Comparison of ENCODE assay signal across 1 cellular context in genomic region chr5:177611446-177612214, GRCh38.
TF ChIP-seq lines count a peak whose summit lies in the region.

No MANE protein-coding gene starts in this region.

TF ChIP-seq in PFSK-1, 5 proteins besides CTCF, POLR2A, EP300 and RAD21 (continued from another document):
- 0 out of 2 replicates have a peak, but pooled peaks have one; percentile 14 for TF ChIP-seq POLR2AphosphoS5 (IDR thresholded peaks at IDR 0.05; ENCODE audit: low read depth, low read length)
- TF ChIP-seq SIN3A (IDR thresholded peaks at IDR 0.05; ENCODE audit: borderline replicate concordance, insufficient read depth, low read length) = no peak
- no peak for TF ChIP-seq FOXP2 (optimal IDR thresholded peaks at IDR 0.05; ENCODE audit: borderline replicate concordance, extremely low read depth, extremely low read length, insufficient read depth)
